8 cellular contexts compared by ENCODE assay signal in genomic region chr2:96306370-96306769, GRCh38. TPM values are rescaled to one million over a fixed set of nuclear protein-coding genes. Genes with fewer than 3 reads are reported as not detected.
DNase-seq lines count a peak whose midpoint lies in the region; ATAC-seq, FAIRE-seq and TF ChIP-seq lines count a peak whose summit lies in the region.

No MANE protein-coding gene starts in this region.

- intact Hi-C loops in HepG2 (cut with micrococcal nuclease; ENCODE audit: unreplicated experiment) = no loop called here
- intact Hi-C loops in transverse colon (cut with DNase I; ENCODE audit: low total_unique reads) = no loop called here
- intact Hi-C loops in head of caudate nucleus (cut with DNase I) = loop anchor here (5.0 kb wide), 1 partner anchor 201 kb away; the partner anchor contains the start of gene NEURL3

- H3K4me3 Mint-ChIP-seq in activated naive CD4-positive, alpha-beta T cell treated with anti-CD3 and anti-CD28 coated beads, Interleukin-2, amount 50 U/mL, for 24 hours = peak overlapping the region; percentile 100
- H3K4me3 Mint-ChIP-seq in activated naive CD8-positive, alpha-beta T cell treated with anti-CD3 and anti-CD28 coated beads for 36 hours = peak overlapping the region; percentile 94

- no peak for FAIRE-seq in HepG2 (lab: Jason Lieb, UNC)

- H3K4me3 ChIP-seq in HepG2 (replicated peaks in 1 of 3; ENCODE audit: insufficient read depth in 1 of 3, low read depth in 2 of 3, low read length in 3 of 3) (peak overlapping the region; percentile 79 to 92 (median 91)), transverse colon (peak overlapping the region in 2 of 4 donors; percentile 76 to 86)

- ATAC-seq in HepG2 = peak; percentile 2; the same call in 1 of the 3 replicates
- ATAC-seq in HG03095 (IDR thresholded peaks at IDR 0.05; ENCODE audit: unreplicated experiment) = no peak

- peak overlapping the region; percentile 85 for H3K9ac ChIP-seq in HepG2 (ENCODE audit: insufficient read depth, low read depth, low read length)

- H3K4me2 ChIP-seq in HepG2 (ENCODE audit: low read depth, low read length) = peak overlapping the region; percentile 89

- TF ChIP-seq CTCF in HepG2 (CRISPR knock-in tag; IDR thresholded peaks at IDR 0.05) (no peak), transverse colon (IDR thresholded peaks at IDR 0.05) (no peak)

- CTCF ChIA-PET in HepG2 (lab: Yijun Ruan, JAX; ENCODE audit: low intra/inter-chr PET ratio, low total read pairs) = interaction anchor here (1.4 kb wide), 1 partner anchor 202 kb away, joined by 4 read pairs; no protein-coding TSS in a partner anchor

- no peaks in the 10 kb centered on the region for H3K27me3 Mint-ChIP-seq in activated naive CD4-positive, alpha-beta T cell treated with anti-CD3 and anti-CD28 coated beads, Interleukin-2, amount 50 U/mL, for 24 hours
- no peaks in the 10 kb centered on the region for H3K27me3 Mint-ChIP-seq in activated naive CD8-positive, alpha-beta T cell treated with anti-CD3 and anti-CD28 coated beads for 36 hours

- 76% methylated on average over 3 of the region's 3 CpGs for WGBS in HepG2 (ENCODE audit: low lambda C conversion rate)
- WGBS in transverse colon (ENCODE audit: low coverage in 1 of 2), 2 donors = 94% methylated on average over 3 of the region's 3 CpGs; no CpG with 5 or more reads in 1 of the 2 donors

- TF ChIP-seq POLR2A in HepG2 (IDR thresholded peaks at IDR 0.05; ENCODE audit: insufficient read depth in 1 of 2, low read depth in 2 of 2, low read length in 2 of 2) (no peak), transverse colon (IDR thresholded peaks at IDR 0.05) (no peak)

- H3K36me3 Mint-ChIP-seq in activated naive CD4-positive, alpha-beta T cell treated with anti-CD3 and anti-CD28 coated beads, Interleukin-2, amount 50 U/mL, for 24 hours = peaks cover 21% of the 10 kb centered on the region
- H3K36me3 Mint-ChIP-seq in activated naive CD8-positive, alpha-beta T cell treated with anti-CD3 and anti-CD28 coated beads for 36 hours = peaks cover 28% of the 10 kb centered on the region

- peak overlapping the region; percentile 8 for H2AFZ ChIP-seq in HepG2 (ENCODE audit: low read length)

- no TSS peak for BruUV-seq in HepG2 (replicated peaks; lab: Mats Ljungman, UMichigan)

- H3K27ac Mint-ChIP-seq in activated naive CD4-positive, alpha-beta T cell treated with anti-CD3 and anti-CD28 coated beads, Interleukin-2, amount 50 U/mL, for 24 hours = peak overlapping the region; percentile 99
- H3K27ac Mint-ChIP-seq in activated naive CD8-positive, alpha-beta T cell treated with anti-CD3 and anti-CD28 coated beads for 36 hours = peak overlapping the region; percentile 97

- H3K27ac ChIP-seq in HepG2 (ENCODE audit: extremely low read length, insufficient read depth, low read length) = peak overlapping the region; percentile 75
- peak overlapping the region; percentile 88 to 89 (median 88) for H3K27ac ChIP-seq in transverse colon

- no peaks in the 10 kb centered on the region; a peak in 1 of 5 replicates for H3K27me3 ChIP-seq in HepG2 (ENCODE audit: control insufficient read depth in 1 of 2, insufficient read depth in 2 of 2, low read length in 2 of 2)
- no peaks in the 10 kb centered on the region for H3K27me3 ChIP-seq in transverse colon

- POLR2A ChIA-PET in HepG2 (lab: Yijun Ruan, JAX) = interaction anchor here (0.6 to 4.0 kb wide), 15 partner anchors 10 to 124 kb away, joined by 3 to 45 read pairs (median 6); partner anchors contain the start of genes CIAO1, ITPRIPL1, NCAPH and STARD7

- H3K36me3 ChIP-seq in HepG2 (replicated peaks in 1 of 2; ENCODE audit: control insufficient read depth in 1 of 2, insufficient read depth in 2 of 2, low read length in 2 of 2) (peaks cover 13 to 22% of the 10 kb centered on the region in 2 experiments), transverse colon (peaks cover 0 to 21% (median 10%) of the 10 kb centered on the region in 4 donors)

- H3K4me1 Mint-ChIP-seq in activated naive CD4-positive, alpha-beta T cell treated with anti-CD3 and anti-CD28 coated beads, Interleukin-2, amount 50 U/mL, for 24 hours = peaks cover 47% of the 10 kb centered on the region
- H3K4me1 Mint-ChIP-seq in activated naive CD8-positive, alpha-beta T cell treated with anti-CD3 and anti-CD28 coated beads for 36 hours = peaks cover 42% of the 10 kb centered on the region

- peaks cover 42% of the 10 kb centered on the region for H3K79me2 ChIP-seq in HepG2 (ENCODE audit: insufficient read depth, low read length)

- no peak for DNase-seq in activated naive CD4-positive, alpha-beta T cell treated with Interleukin-2 at 50 U/mL for 16 hours
- no peak for DNase-seq in activated naive CD8-positive, alpha-beta T cell treated with anti-CD3 and anti-CD28 coated beads for 36 hours
- DNase-seq in HepG2 (ENCODE audit: low spot score) (peak; percentile 16), transverse colon (no peak), head of caudate nucleus (no peak)
- no peak for DNase-seq in stimulated activated CD4-positive, alpha-beta T cell treated with anti-CD3 and anti-CD28 coated beads, Interleukin-15, amount 100 ng/mL, for 24 hours

- H3K4me1 ChIP-seq in HepG2 (ENCODE audit: insufficient read depth, low read length) = peaks cover 37% of the 10 kb centered on the region
- H3K4me1 ChIP-seq in transverse colon = peaks cover 6 to 21% (median 17%) of the 10 kb centered on the region in 4 donors

- TF ChIP-seq RAD21 in HepG2 (CRISPR knock-in tag; IDR thresholded peaks at IDR 0.05) = no peak

- TF ChIP-seq EP300 in HepG2 (IDR thresholded peaks at IDR 0.05; ENCODE audit: low read depth in 2 of 2, low read length in 2 of 2) = no peak
- no peak for TF ChIP-seq EP300 in HepG2 (CRISPR knock-in tag; IDR thresholded peaks at IDR 0.05; ENCODE audit: borderline replicate concordance)
- TF ChIP-seq EP300 in transverse colon (IDR thresholded peaks at IDR 0.05; ENCODE audit: low read depth) = no peak

- no peaks in the 10 kb centered on the region for H3K9me3 Mint-ChIP-seq in activated naive CD4-positive, alpha-beta T cell treated with anti-CD3 and anti-CD28 coated beads, Interleukin-2, amount 50 U/mL, for 24 hours
- H3K9me3 Mint-ChIP-seq in activated naive CD8-positive, alpha-beta T cell treated with anti-CD3 and anti-CD28 coated beads for 36 hours = no peaks in the 10 kb centered on the region

- in situ Hi-C loops in HepG2 (cut with HindIII; ENCODE audit: extremely low pct_ligation_motif_present, low pct_unique_long_range_greater_than_20kb) = no loop called here
- in situ Hi-C loops in transverse colon (cut with MboI; ENCODE audit: low pct_ligation_motif_present in 1 of 4, low pct_unique_long_range_greater_than_20kb in 1 of 4, low sequenced_read_pairs in 3 of 4) = loop anchor here in 1 of 4 donors (25.0 kb wide), 1 partner anchor 206 kb away; the partner anchor contains the start of gene NEURL3

- H4K20me1 ChIP-seq in HepG2 (ENCODE audit: insufficient read depth, low read length) = no peaks in the 10 kb centered on the region

- no peaks in the 10 kb centered on the region for H3K9me3 ChIP-seq in HepG2 (ENCODE audit: low read length)
- no peaks in the 10 kb centered on the region for H3K9me3 ChIP-seq in transverse colon

RNA-seq across cellular contexts. Expression of gene SNRNP200, which starts 1.0 kb away (rescaled TPM):
- 100 to 1,000 TPM; 196 to 202 TPM for total RNA-seq in activated naive CD8-positive, alpha-beta T cell treated with anti-CD3 and anti-CD28 coated beads for 36 hours
- total RNA-seq in HepG2 (2016; rRNA removed; fragmentation: Illumina TruSeq; extraction: Trizol) (99.0 and 163 TPM in 2 replicates), transverse colon (100 to 1,000 TPM in 1 of 4 donors, 10 to 100 TPM in 3; 81.4 to 106 (median 86.8) TPM)
- 47.2 and 52.9 TPM in 2 replicates for total RNA-seq in HepG2 (2016; cell fraction: cytosol; rRNA removed; fragmentation: Illumina TruSeq; extraction: Trizol; ENCODE audit: low read depth)
- 96.1 and 157 TPM in 2 replicates for total RNA-seq in HepG2 (2016; cell fraction: insoluble cytoplasmic fraction; rRNA removed; fragmentation: Illumina TruSeq; extraction: Trizol)
- total RNA-seq in HepG2 (2016; cell fraction: membrane; rRNA removed; fragmentation: Illumina TruSeq; extraction: Trizol) = 38.5 and 38.9 TPM in 2 replicates
- 100 and 111 TPM in 2 replicates for total RNA-seq in HepG2 (2016; cell fraction: nucleus; rRNA removed; fragmentation: Illumina TruSeq; extraction: Trizol)
- 228 and 232 TPM in 2 replicates for polyA plus RNA-seq in HepG2 (2011; rRNA removed)
- 208 and 241 TPM in 2 replicates for polyA plus RNA-seq in HepG2 (2011; cell fraction: cytosol; rRNA removed)
- polyA plus RNA-seq in HepG2 (2011; cell fraction: nucleus; rRNA removed) = 356 and 374 TPM in 2 replicates
- polyA plus RNA-seq in HepG2 (2012) = 140 and 148 TPM in 2 replicates
- polyA plus RNA-seq in HepG2 (2016; cell fraction: cytosol; fragmentation: Illumina TruSeq; extraction: Trizol; ENCODE audit: low read depth) = 7.3 and 8.8 TPM in 2 replicates
- polyA plus RNA-seq in HepG2 (2016; cell fraction: insoluble cytoplasmic fraction; fragmentation: Illumina TruSeq; extraction: Trizol; ENCODE audit: low read depth) = 181 and 193 TPM in 2 replicates
- polyA plus RNA-seq in HepG2 (2016; cell fraction: membrane; fragmentation: Illumina TruSeq; extraction: Trizol; ENCODE audit: low read depth) = 14.0 and 16.1 TPM in 2 replicates
- polyA plus RNA-seq in HepG2 (2016; cell fraction: nucleus; fragmentation: Illumina TruSeq; extraction: Trizol; ENCODE audit: insufficient read depth, low read depth) = 219 and 234 TPM in 2 replicates
- 554 and 704 TPM in 2 replicates for polyA minus RNA-seq in HepG2 (2011; rRNA and poly(A)+ RNA removed; ENCODE audit: low replicate concordance)
- 179 and 186 TPM in 2 replicates for polyA minus RNA-seq in HepG2 (2011; cell fraction: cytosol; rRNA and poly(A)+ RNA removed)
- polyA minus RNA-seq in HepG2 (2011; cell fraction: nucleus; rRNA and poly(A)+ RNA removed) = 151 and 182 TPM in 2 replicates

RNA-seq across cellular contexts. Expression of gene ITPRIPL1, which starts 18.7 kb away (rescaled TPM):
- 10 to 100 TPM; 44.8 to 46.0 TPM for total RNA-seq in activated naive CD8-positive, alpha-beta T cell treated with anti-CD3 and anti-CD28 coated beads for 36 hours
- total RNA-seq in HepG2 (2016; rRNA removed; fragmentation: Illumina TruSeq; extraction: Trizol) (8.7 and 11.7 TPM in 2 replicates), transverse colon (1 to 10 TPM in 1 of 4 donors, under 1 TPM in 2, not detected in 1; 0.41 to 2.6 (median 0.95) TPM)
- 1.8 TPM in 2 replicates for total RNA-seq in HepG2 (2016; cell fraction: cytosol; rRNA removed; fragmentation: Illumina TruSeq; extraction: Trizol; ENCODE audit: low read depth)
- 9.0 and 10.8 TPM in 2 replicates for total RNA-seq in HepG2 (2016; cell fraction: insoluble cytoplasmic fraction; rRNA removed; fragmentation: Illumina TruSeq; extraction: Trizol)
- total RNA-seq in HepG2 (2016; cell fraction: membrane; rRNA removed; fragmentation: Illumina TruSeq; extraction: Trizol) = 6.8 and 7.2 TPM in 2 replicates
- total RNA-seq in HepG2 (2016; cell fraction: nucleus; rRNA removed; fragmentation: Illumina TruSeq; extraction: Trizol) = 7.6 and 9.0 TPM in 2 replicates
- polyA plus RNA-seq in HepG2 (2011; rRNA removed) = 4.3 and 6.3 TPM in 2 replicates
- 5.1 and 5.4 TPM in 2 replicates for polyA plus RNA-seq in HepG2 (2011; cell fraction: cytosol; rRNA removed)
- polyA plus RNA-seq in HepG2 (2011; cell fraction: nucleus; rRNA removed) = 4.6 and 5.3 TPM in 2 replicates
- 7.4 and 9.8 TPM in 2 replicates for polyA plus RNA-seq in HepG2 (2012)
- polyA plus RNA-seq in HepG2 (2016; cell fraction: cytosol; fragmentation: Illumina TruSeq; extraction: Trizol; ENCODE audit: low read depth) = 1.3 and 2.7 TPM in 2 replicates
- polyA plus RNA-seq in HepG2 (2016; cell fraction: insoluble cytoplasmic fraction; fragmentation: Illumina TruSeq; extraction: Trizol; ENCODE audit: low read depth) = 6.6 and 6.7 TPM in 2 replicates
- 2.8 and 3.9 TPM in 2 replicates for polyA plus RNA-seq in HepG2 (2016; cell fraction: membrane; fragmentation: Illumina TruSeq; extraction: Trizol; ENCODE audit: low read depth)
- 11.2 and 11.5 TPM in 2 replicates for polyA plus RNA-seq in HepG2 (2016; cell fraction: nucleus; fragmentation: Illumina TruSeq; extraction: Trizol; ENCODE audit: insufficient read depth, low read depth)
- polyA minus RNA-seq in HepG2 (2011; rRNA and poly(A)+ RNA removed; ENCODE audit: low replicate concordance) = 0.16 and 9.3 TPM in 2 replicates
- 3.9 and 4.1 TPM in 2 replicates for polyA minus RNA-seq in HepG2 (2011; cell fraction: cytosol; rRNA and poly(A)+ RNA removed)
- polyA minus RNA-seq in HepG2 (2011; cell fraction: nucleus; rRNA and poly(A)+ RNA removed) = 2.7 TPM in 2 replicates

RNA-seq across cellular contexts. Expression of gene NCAPH, which starts 29.2 kb away (rescaled TPM):
- 10 to 100 TPM; 82.3 to 85.0 TPM for total RNA-seq in activated naive CD8-positive, alpha-beta T cell treated with anti-CD3 and anti-CD28 coated beads for 36 hours
- 48.8 and 66.9 TPM in 2 replicates for total RNA-seq in HepG2 (2016; rRNA removed; fragmentation: Illumina TruSeq; extraction: Trizol)
- total RNA-seq in HepG2 (2016; cell fraction: cytosol; rRNA removed; fragmentation: Illumina TruSeq; extraction: Trizol; ENCODE audit: low read depth) = 17.2 and 17.9 TPM in 2 replicates
- 51.2 and 65.6 TPM in 2 replicates for total RNA-seq in HepG2 (2016; cell fraction: insoluble cytoplasmic fraction; rRNA removed; fragmentation: Illumina TruSeq; extraction: Trizol)
- 23.8 and 28.9 TPM in 2 replicates for total RNA-seq in HepG2 (2016; cell fraction: membrane; rRNA removed; fragmentation: Illumina TruSeq; extraction: Trizol)
- total RNA-seq in HepG2 (2016; cell fraction: nucleus; rRNA removed; fragmentation: Illumina TruSeq; extraction: Trizol) = 27.0 and 29.9 TPM in 2 replicates
- 13.5 and 22.8 TPM in 2 replicates for polyA plus RNA-seq in HepG2 (2011; rRNA removed)
- 15.0 and 23.3 TPM in 2 replicates for polyA plus RNA-seq in HepG2 (2011; cell fraction: cytosol; rRNA removed)
- polyA plus RNA-seq in HepG2 (2011; cell fraction: nucleus; rRNA removed) = 9.2 and 13.0 TPM in 2 replicates
- polyA plus RNA-seq in HepG2 (2012) = 7.8 and 19.4 TPM in 2 replicates
- polyA plus RNA-seq in HepG2 (2016; cell fraction: cytosol; fragmentation: Illumina TruSeq; extraction: Trizol; ENCODE audit: low read depth) = 3.3 and 5.6 TPM in 2 replicates
- 62.0 and 66.5 TPM in 2 replicates for polyA plus RNA-seq in HepG2 (2016; cell fraction: insoluble cytoplasmic fraction; fragmentation: Illumina TruSeq; extraction: Trizol; ENCODE audit: low read depth)
- polyA plus RNA-seq in HepG2 (2016; cell fraction: membrane; fragmentation: Illumina TruSeq; extraction: Trizol; ENCODE audit: low read depth) = 9.1 and 10.8 TPM in 2 replicates
- 35.6 and 38.5 TPM in 2 replicates for polyA plus RNA-seq in HepG2 (2016; cell fraction: nucleus; fragmentation: Illumina TruSeq; extraction: Trizol; ENCODE audit: insufficient read depth, low read depth)
- 29.4 and 107 TPM in 2 replicates for polyA minus RNA-seq in HepG2 (2011; rRNA and poly(A)+ RNA removed; ENCODE audit: low replicate concordance)
- 12.9 and 17.8 TPM in 2 replicates for polyA minus RNA-seq in HepG2 (2011; cell fraction: cytosol; rRNA and poly(A)+ RNA removed)
- 9.4 and 16.4 TPM in 2 replicates for polyA minus RNA-seq in HepG2 (2011; cell fraction: nucleus; rRNA and poly(A)+ RNA removed)
- total RNA-seq in transverse colon = 10 to 100 TPM in 1 of 4 donors, 1 to 10 TPM in 2, under 1 TPM in 1; 0.79 to 38.6 (median 1.8) TPM

RNA-seq across cellular contexts. Expression of gene CIAO1, which starts 40.3 kb away (rescaled TPM):
- total RNA-seq in activated naive CD8-positive, alpha-beta T cell treated with anti-CD3 and anti-CD28 coated beads for 36 hours = 10 to 100 TPM; 69.7 to 73.9 TPM
- 99.3 and 118 TPM in 2 replicates for total RNA-seq in HepG2 (2016; rRNA removed; fragmentation: Illumina TruSeq; extraction: Trizol)
- total RNA-seq in HepG2 (2016; cell fraction: cytosol; rRNA removed; fragmentation: Illumina TruSeq; extraction: Trizol; ENCODE audit: low read depth) = 14.9 and 15.6 TPM in 2 replicates
- 102 and 121 TPM in 2 replicates for total RNA-seq in HepG2 (2016; cell fraction: insoluble cytoplasmic fraction; rRNA removed; fragmentation: Illumina TruSeq; extraction: Trizol)
- 38.1 and 39.7 TPM in 2 replicates for total RNA-seq in HepG2 (2016; cell fraction: membrane; rRNA removed; fragmentation: Illumina TruSeq; extraction: Trizol)
- total RNA-seq in HepG2 (2016; cell fraction: nucleus; rRNA removed; fragmentation: Illumina TruSeq; extraction: Trizol) = 61.9 and 65.1 TPM in 2 replicates
- 109 and 120 TPM in 2 replicates for polyA plus RNA-seq in HepG2 (2011; rRNA removed)
- 120 and 159 TPM in 2 replicates for polyA plus RNA-seq in HepG2 (2011; cell fraction: cytosol; rRNA removed)
- 110 and 111 TPM in 2 replicates for polyA plus RNA-seq in HepG2 (2011; cell fraction: nucleus; rRNA removed)
- 69.5 and 70.0 TPM in 2 replicates for polyA plus RNA-seq in HepG2 (2012)
- 16.2 and 16.4 TPM in 2 replicates for polyA plus RNA-seq in HepG2 (2016; cell fraction: cytosol; fragmentation: Illumina TruSeq; extraction: Trizol; ENCODE audit: low read depth)
- 117 and 126 TPM in 2 replicates for polyA plus RNA-seq in HepG2 (2016; cell fraction: insoluble cytoplasmic fraction; fragmentation: Illumina TruSeq; extraction: Trizol; ENCODE audit: low read depth)
- 29.3 and 29.6 TPM in 2 replicates for polyA plus RNA-seq in HepG2 (2016; cell fraction: membrane; fragmentation: Illumina TruSeq; extraction: Trizol; ENCODE audit: low read depth)
- polyA plus RNA-seq in HepG2 (2016; cell fraction: nucleus; fragmentation: Illumina TruSeq; extraction: Trizol; ENCODE audit: insufficient read depth, low read depth) = 148 and 152 TPM in 2 replicates
- polyA minus RNA-seq in HepG2 (2011; rRNA and poly(A)+ RNA removed; ENCODE audit: low replicate concordance) = 225 and 243 TPM in 2 replicates
- 65.5 and 66.8 TPM in 2 replicates for polyA minus RNA-seq in HepG2 (2011; cell fraction: cytosol; rRNA and poly(A)+ RNA removed)
- 49.4 and 55.6 TPM in 2 replicates for polyA minus RNA-seq in HepG2 (2011; cell fraction: nucleus; rRNA and poly(A)+ RNA removed)
- total RNA-seq in transverse colon = 100 to 1,000 TPM; 114 to 220 (median 143) TPM

RNA-seq across cellular contexts. Expression of gene TMEM127, which starts 40.6 kb away (rescaled TPM):
- 10 to 100 TPM; 17.4 to 21.2 TPM for total RNA-seq in activated naive CD8-positive, alpha-beta T cell treated with anti-CD3 and anti-CD28 coated beads for 36 hours
- total RNA-seq in HepG2 (2016; rRNA removed; fragmentation: Illumina TruSeq; extraction: Trizol) (15.7 and 21.5 TPM in 2 replicates), transverse colon (100 to 1,000 TPM in 1 of 4 donors, 10 to 100 TPM in 3; 18.5 to 131 (median 82.0) TPM)
- 1.6 and 1.7 TPM in 2 replicates for total RNA-seq in HepG2 (2016; cell fraction: cytosol; rRNA removed; fragmentation: Illumina TruSeq; extraction: Trizol; ENCODE audit: low read depth)
- 13.2 and 21.0 TPM in 2 replicates for total RNA-seq in HepG2 (2016; cell fraction: insoluble cytoplasmic fraction; rRNA removed; fragmentation: Illumina TruSeq; extraction: Trizol)
- total RNA-seq in HepG2 (2016; cell fraction: membrane; rRNA removed; fragmentation: Illumina TruSeq; extraction: Trizol) = 7.2 and 9.0 TPM in 2 replicates
- 18.7 and 20.0 TPM in 2 replicates for total RNA-seq in HepG2 (2016; cell fraction: nucleus; rRNA removed; fragmentation: Illumina TruSeq; extraction: Trizol)
- 33.9 and 45.2 TPM in 2 replicates for polyA plus RNA-seq in HepG2 (2011; rRNA removed)
- 24.6 and 25.3 TPM in 2 replicates for polyA plus RNA-seq in HepG2 (2011; cell fraction: cytosol; rRNA removed)
- 23.8 and 26.6 TPM in 2 replicates for polyA plus RNA-seq in HepG2 (2011; cell fraction: nucleus; rRNA removed)
- 18.5 and 22.4 TPM in 2 replicates for polyA plus RNA-seq in HepG2 (2012)
- polyA plus RNA-seq in HepG2 (2016; cell fraction: cytosol; fragmentation: Illumina TruSeq; extraction: Trizol; ENCODE audit: low read depth) = 1.5 and 1.9 TPM in 2 replicates
- polyA plus RNA-seq in HepG2 (2016; cell fraction: insoluble cytoplasmic fraction; fragmentation: Illumina TruSeq; extraction: Trizol; ENCODE audit: low read depth) = 13.9 and 16.7 TPM in 2 replicates
- polyA plus RNA-seq in HepG2 (2016; cell fraction: membrane; fragmentation: Illumina TruSeq; extraction: Trizol; ENCODE audit: low read depth) = 5.0 and 5.8 TPM in 2 replicates
- polyA plus RNA-seq in HepG2 (2016; cell fraction: nucleus; fragmentation: Illumina TruSeq; extraction: Trizol; ENCODE audit: insufficient read depth, low read depth) = 26.4 and 31.8 TPM in 2 replicates
- 75.3 and 118 TPM in 2 replicates for polyA minus RNA-seq in HepG2 (2011; rRNA and poly(A)+ RNA removed; ENCODE audit: low replicate concordance)
- polyA minus RNA-seq in HepG2 (2011; cell fraction: cytosol; rRNA and poly(A)+ RNA removed) = 16.4 and 21.8 TPM in 2 replicates
- 26.3 and 29.3 TPM in 2 replicates for polyA minus RNA-seq in HepG2 (2011; cell fraction: nucleus; rRNA and poly(A)+ RNA removed)
